16 cellular contexts compared by ENCODE assay signal in the genomic region with DNA sequence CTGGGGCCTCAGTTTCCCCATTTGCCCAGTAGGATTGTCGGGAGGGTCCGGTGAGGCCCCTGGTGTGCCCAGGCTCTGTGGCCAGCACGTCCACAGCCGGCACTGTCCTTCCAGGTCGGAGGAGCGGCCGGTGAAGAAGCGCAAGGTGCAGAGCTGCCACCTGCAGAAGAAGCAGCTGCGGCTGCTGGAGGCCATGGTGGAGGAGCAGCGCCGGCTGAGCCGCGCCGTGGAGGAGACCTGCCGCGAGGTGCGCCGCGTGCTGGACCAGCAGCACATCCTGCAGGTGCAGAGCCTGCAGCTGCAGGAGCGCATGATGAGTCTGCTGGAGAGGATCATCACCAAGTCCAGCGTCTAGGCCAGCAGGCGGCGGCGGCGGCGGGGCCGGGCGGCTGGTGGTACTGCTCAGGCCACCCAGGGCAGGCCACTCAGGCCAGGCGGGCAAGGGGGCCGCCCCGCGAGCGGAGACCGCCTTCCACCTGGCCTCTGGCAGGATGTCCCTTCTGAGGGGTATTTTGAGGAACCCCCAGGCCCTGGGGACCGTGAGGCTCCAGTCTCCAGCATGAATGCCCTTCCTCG. TPM values are rescaled to one million over a fixed set of nuclear protein-coding genes. Genes with fewer than 3 reads are reported as not detected.
A peak's percentile ranks its signal among the peaks of the same experiment; 100 is the strongest.
DNase-seq lines count a peak whose midpoint lies in the region; ATAC-seq, FAIRE-seq and TF ChIP-seq lines count a peak whose summit lies in the region.
"Had no signal": no experiment of that assay in that cellular context is flagged by ENCODE, and none has a peak within 500 bp of the region (broad histone marks: within the 10 kb centered on the region; RNA-seq: fewer than 3 reads in every experiment).

No MANE protein-coding gene starts in this region.

- no peak overlapping the region for H2BK5ac ChIP-seq in mesendoderm (ENCODE audit: low read length)

- DNase-seq in BE2C (peak; percentile 7), D341Med (ENCODE audit: low spot score) (peak; percentile 21), dorsolateral prefrontal cortex (peak in 6 of 10 donors; percentile 1 to 34 (median 18)), pancreas (peak in 4 of 6 donors; percentile 6 to 59 (median 30)), mesendoderm (no peak)
- DNase-seq in stimulated activated naive CD8-positive, alpha-beta T cell treated with anti-CD3 and anti-CD28 coated beads, Interleukin-15, amount 100 ng/mL, for 72 hours = no peak
- DNase-seq: activated naive CD8-positive, alpha-beta T cell treated with anti-CD3 and anti-CD28 coated beads, Interleukin-2, amount 50 U/mL, for 24 hours; DMS 273 treated with DMSO at 0.1 percent for 48 hours; NCI-H187; NCI-H446; retina; T-helper 1 cell had no signal

- H3K27me3 ChIP-seq in BE2C (no peaks in the 10 kb centered on the region), dorsolateral prefrontal cortex (no peaks in the 10 kb centered on the region), pancreas (no peaks in the 10 kb centered on the region), mesendoderm (ENCODE audit: insufficient read depth, low read length, poor library complexity) (no peaks in the 10 kb centered on the region)

- H2BK120ac ChIP-seq in mesendoderm (ENCODE audit: low read depth, low read length) = no peak overlapping the region

- ATAC-seq in pancreas = no peak
- no peak for ATAC-seq in HG02678 (IDR thresholded peaks at IDR 0.05; ENCODE audit: unreplicated experiment)
- ATAC-seq in stimulated activated naive CD8-positive, alpha-beta T cell treated with anti-CD3 and anti-CD28 coated beads, Interleukin-15, amount 100 ng/mL, for 72 hours = no peak
- ATAC-seq: activated naive CD8-positive, alpha-beta T cell treated with anti-CD3 and anti-CD28 coated beads, Interleukin-2, amount 50 U/mL, for 24 hours had no signal

- no peaks in the 10 kb centered on the region for H3K79me2 ChIP-seq in mesendoderm (ENCODE audit: control insufficient read depth, insufficient read depth, low read length)

- H3K4me3 ChIP-seq in BE2C (ENCODE audit: low read depth, low read length) = no peak overlapping the region
- no peak overlapping the region for H3K4me3 ChIP-seq in dorsolateral prefrontal cortex
- no peak overlapping the region for H3K4me3 ChIP-seq in pancreas
- H3K4me3 ChIP-seq in mesendoderm (ENCODE audit: low read length) = no peak overlapping the region

- peaks cover 11% of the 10 kb centered on the region for H3K4me1 Mint-ChIP-seq in stimulated activated naive CD8-positive, alpha-beta T cell treated with anti-CD3 and anti-CD28 coated beads, Interleukin-15, amount 100 ng/mL, for 72 hours
- H3K4me1 Mint-ChIP-seq: activated naive CD8-positive, alpha-beta T cell treated with anti-CD3 and anti-CD28 coated beads, Interleukin-2, amount 50 U/mL, for 24 hours; neural crest cell had no signal

- no peak overlapping the region for H3K4me3 Mint-ChIP-seq in stimulated activated naive CD8-positive, alpha-beta T cell treated with anti-CD3 and anti-CD28 coated beads, Interleukin-15, amount 100 ng/mL, for 72 hours
- H3K4me3 Mint-ChIP-seq: activated naive CD8-positive, alpha-beta T cell treated with anti-CD3 and anti-CD28 coated beads, Interleukin-2, amount 50 U/mL, for 24 hours; neural crest cell had no signal

- H3K4me2 ChIP-seq in mesendoderm (ENCODE audit: low read length) = no peak overlapping the region

- WGBS in pancreas, 2 donors = 92 to 94% methylated on average over 35 to 36 of the region's 36 CpGs
- no CpG with 5 or more reads among the region's 36 CpGs for WGBS in mesendoderm (ENCODE audit: extremely low coverage, insufficient coverage, low lambda C conversion rate)

- no peak overlapping the region for H3K27ac ChIP-seq in dorsolateral prefrontal cortex
- no peak overlapping the region for H3K27ac ChIP-seq in pancreas
- no peak overlapping the region for H3K27ac ChIP-seq in mesendoderm (ENCODE audit: low read depth, low read length)
- H3K27ac ChIP-seq: VCaP had no signal

- no peaks in the 10 kb centered on the region for H3K36me3 ChIP-seq in BE2C
- H3K36me3 ChIP-seq in pancreas = peaks cover 0 to 7% (median 0%) of the 10 kb centered on the region in 3 donors
- no peaks in the 10 kb centered on the region for H3K36me3 ChIP-seq in mesendoderm (ENCODE audit: control insufficient read depth, insufficient read depth, low read length)

- H2AK5ac ChIP-seq in mesendoderm (ENCODE audit: low read length) = no peak overlapping the region

- intact Hi-C loops in dorsolateral prefrontal cortex (cut with DNase I) = no loop called here
- intact Hi-C loops in pancreas (cut with DNase I) = no loop called here

- no peak overlapping the region for H3K18ac ChIP-seq in mesendoderm (ENCODE audit: low read length)

- H3K27ac Mint-ChIP-seq in stimulated activated naive CD8-positive, alpha-beta T cell treated with anti-CD3 and anti-CD28 coated beads, Interleukin-15, amount 100 ng/mL, for 72 hours = no peak overlapping the region
- H3K27ac Mint-ChIP-seq: activated naive CD8-positive, alpha-beta T cell treated with anti-CD3 and anti-CD28 coated beads, Interleukin-2, amount 50 U/mL, for 24 hours had no signal

- no peaks in the 10 kb centered on the region for H3K9me3 Mint-ChIP-seq in stimulated activated naive CD8-positive, alpha-beta T cell treated with anti-CD3 and anti-CD28 coated beads, Interleukin-15, amount 100 ng/mL, for 72 hours
- H3K9me3 Mint-ChIP-seq: activated naive CD8-positive, alpha-beta T cell treated with anti-CD3 and anti-CD28 coated beads, Interleukin-2, amount 50 U/mL, for 24 hours; neural crest cell had no signal

- TF ChIP-seq CTCF in BE2C (IDR thresholded peaks at IDR 0.05; ENCODE audit: low read depth, low read length) (no peak), dorsolateral prefrontal cortex (IDR thresholded peaks at IDR 0.05 in 54 of 56, conservative IDR thresholded peaks at IDR 0.05 in 2 of 56; ENCODE audit: low read depth in 1 of 56, partially characterized antibody in 56 of 56) (no peak), pancreas (IDR thresholded peaks at IDR 0.05) (no peak)

- H2BK15ac ChIP-seq in mesendoderm (replicated peaks; ENCODE audit: low read depth) = no peak overlapping the region

- no peak overlapping the region for H4K8ac ChIP-seq in mesendoderm (ENCODE audit: low read depth, low read length)

- no peaks in the 10 kb centered on the region; the same call in 1 of the 2 replicates for H3K9me3 ChIP-seq in BE2C
- no peaks in the 10 kb centered on the region for H3K9me3 ChIP-seq in pancreas

- H3K4me1 ChIP-seq in BE2C (no peaks in the 10 kb centered on the region), pancreas (no peaks in the 10 kb centered on the region), mesendoderm (ENCODE audit: control insufficient read depth, low read depth, low read length) (no peaks in the 10 kb centered on the region)

- H4K5ac ChIP-seq in mesendoderm (ENCODE audit: low read length) = no peak overlapping the region

- no peak overlapping the region for H3K4ac ChIP-seq in mesendoderm (ENCODE audit: low read depth, low read length)

- no peak overlapping the region for H3K9ac ChIP-seq in mesendoderm (ENCODE audit: low read length)

- no peaks in the 10 kb centered on the region for H3K27me3 Mint-ChIP-seq in stimulated activated naive CD8-positive, alpha-beta T cell treated with anti-CD3 and anti-CD28 coated beads, Interleukin-15, amount 100 ng/mL, for 72 hours
- H3K27me3 Mint-ChIP-seq: activated naive CD8-positive, alpha-beta T cell treated with anti-CD3 and anti-CD28 coated beads, Interleukin-2, amount 50 U/mL, for 24 hours had no signal

- no peak for FAIRE-seq in pancreas (lab: Jason Lieb, UNC)
- FAIRE-seq: bronchial epithelial cell had no signal

- no peak overlapping the region for H3K23ac ChIP-seq in mesendoderm (ENCODE audit: low read length)

- no peaks in the 10 kb centered on the region for H3K79me1 ChIP-seq in mesendoderm (ENCODE audit: low read length)

- no peak overlapping the region for H3K56ac ChIP-seq in mesendoderm (ENCODE audit: low read length)

RNA-seq across cellular contexts. Expression of a gene that starts 6.7 kb away (rescaled TPM):
- polyA plus RNA-seq in BE2C (2012; ENCODE audit: insufficient read depth, insufficient read length, low read depth) = 0.19 TPM
- total RNA-seq in dorsolateral prefrontal cortex (10 to 100 TPM in 16 of 120 experiments, 1 to 10 TPM in 104; 3.0 to 16.7 (median 6.9) TPM), pancreas (1 to 10 TPM in 2 of 6 donors, under 1 TPM in 4; 0.54 to 1.6 (median 0.88) TPM)
- polyA plus RNA-seq in pancreas = 1 to 10 TPM; 1.3 to 2.9 TPM
- 0.14 TPM for polyA plus RNA-seq in mesendoderm (2013, experiment 1 of 2)
- polyA plus RNA-seq in mesendoderm (2013, experiment 2 of 2) = 0.15 TPM

RNA-seq across cellular contexts. Expression of a gene that starts 37.1 kb away (rescaled TPM):
- polyA plus RNA-seq in BE2C (2012; ENCODE audit: insufficient read depth, insufficient read length, low read depth) = 11.6 TPM
- total RNA-seq in dorsolateral prefrontal cortex (100 to 1,000 TPM in 5 of 120 experiments, 10 to 100 TPM in 115; 37.5 to 114 (median 72.2) TPM), pancreas (10 to 100 TPM in 2 of 6 donors, 1 to 10 TPM in 4; 4.6 to 19.4 (median 8.3) TPM)
- 10 to 100 TPM; 21.3 to 21.6 TPM for polyA plus RNA-seq in pancreas
- 7.8 TPM for polyA plus RNA-seq in mesendoderm (2013, experiment 1 of 2)
- polyA plus RNA-seq in mesendoderm (2013, experiment 2 of 2) = 8.4 TPM

Comparison
In these comparisons a context has a peak if more than half of its experiments do, and no peak if none do; other contexts are left out.
1. DNase-seq: peak in BE2C (single experiment), D341Med (single experiment), dorsolateral prefrontal cortex (6 of 10) and pancreas (4 of 6); none in mesendoderm (single experiment) and stimulated activated naive CD8-positive, alpha-beta T cell treated with anti-CD3 and anti-CD28 coated beads, Interleukin-15, amount 100 ng/mL, for 72 hours (0 of 2).